In genomic region chr10:13971586-13972475, GRCh38 we compare ENCODE assay signal across 15 cellular contexts.
DNase-seq lines count a peak whose midpoint lies in the region; ATAC-seq lines count a peak whose summit lies in the region.
"Had no signal": no experiment of that assay in that cellular context is flagged by ENCODE, and none has a peak within 500 bp of the region (broad histone marks: within the 10 kb centered on the region; RNA-seq: fewer than 3 reads in every experiment).

No MANE protein-coding gene starts in this region.

- H2BK5ac ChIP-seq in mesendoderm (ENCODE audit: low read length): no peak overlapping the region

- H3K36me3 ChIP-seq in ACC112 (ENCODE audit: insufficient read depth, low read length): no peaks in the 10 kb centered on the region
- no peaks in the 10 kb centered on the region for H3K36me3 ChIP-seq in HUES48 (ENCODE audit: control insufficient read depth, insufficient read depth, low read length)
- H3K36me3 ChIP-seq in mesendoderm (ENCODE audit: control insufficient read depth, insufficient read depth, low read length): no peaks in the 10 kb centered on the region
- H3K36me3 ChIP-seq: spleen had no signal

- in situ Hi-C loops in KBM-7 (cut with MboI; ENCODE audit: low pct_unique_long_range_greater_than_20kb, low sequenced_read_pairs): no loop called here

- H3K79me1 ChIP-seq in mesendoderm (ENCODE audit: low read length): no peaks in the 10 kb centered on the region

- peaks cover 18% of the 10 kb centered on the region for H3K4me1 ChIP-seq in ACC112 (ENCODE audit: control insufficient read depth, insufficient read depth, low read length, unreplicated experiment)
- H3K4me1 ChIP-seq in HUES48 (ENCODE audit: control insufficient read depth, insufficient read depth, low read length): peaks cover 38% of the 10 kb centered on the region
- peaks cover 8% of the 10 kb centered on the region for H3K4me1 ChIP-seq in mesendoderm (ENCODE audit: control insufficient read depth, low read depth, low read length)
- H3K4me1 ChIP-seq: spleen had no signal

- no peak overlapping the region for H2AFZ ChIP-seq in ACC112 (ENCODE audit: low read length, unreplicated experiment)

- ATAC-seq in HG02678 (IDR thresholded peaks at IDR 0.05; ENCODE audit: unreplicated experiment): no peak
- no peak for ATAC-seq in HG03280 (IDR thresholded peaks at IDR 0.05; ENCODE audit: unreplicated experiment)
- ATAC-seq: naive thymus-derived CD8-positive, alpha-beta T cell had no signal

- H3K18ac ChIP-seq in mesendoderm (ENCODE audit: low read length): no peak overlapping the region

- DNase-seq in dedifferentiated amniotic fluid mesenchymal stem cell (ENCODE audit: extremely low spot score) (peak; percentile 35), mesendoderm (peak; percentile 79), KBM-7 (no peak)
- DNase-seq in activated CD8-positive, alpha-beta memory T cell treated with anti-CD3 and anti-CD28 coated beads, Interleukin-2, amount 50 U/mL, for 4 hours: no peak
- DNase-seq: erythroblast; immature natural killer cell; naive thymus-derived CD8-positive, alpha-beta T cell; NCI-H510A treated with DMSO at 0.1 percent for 48 hours; SHP77 treated with DMSO at 0.1 percent for 48 hours; spleen had no signal

- H2BK120ac ChIP-seq in mesendoderm (ENCODE audit: low read depth, low read length): no peak overlapping the region

- no CpG with 5 or more reads among the region's 10 CpGs for WGBS in mesendoderm (ENCODE audit: extremely low coverage, insufficient coverage, low lambda C conversion rate)

- H2BK15ac ChIP-seq in mesendoderm (replicated peaks; ENCODE audit: low read depth): no peak overlapping the region

- H3K9ac ChIP-seq in HUES48 (ENCODE audit: low read depth, low read length): no peak overlapping the region
- no peak overlapping the region for H3K9ac ChIP-seq in mesendoderm (ENCODE audit: low read length)

- H2AK5ac ChIP-seq in mesendoderm (ENCODE audit: low read length): no peak overlapping the region

- H3K56ac ChIP-seq in mesendoderm (ENCODE audit: low read length): peak overlapping the region; percentile 51

- H3K4ac ChIP-seq in mesendoderm (ENCODE audit: low read depth, low read length): no peak overlapping the region

- H3K9me3 ChIP-seq in HUES48 (ENCODE audit: control insufficient read depth, insufficient read depth, low read length): no peaks in the 10 kb centered on the region
- H3K9me3 ChIP-seq: spleen had no signal

- H3K4me3 ChIP-seq in ACC112 (ENCODE audit: low read depth, low read length) (no peak overlapping the region), HUES48 (ENCODE audit: low read depth, low read length) (no peak overlapping the region), mesendoderm (ENCODE audit: low read length) (no peak overlapping the region)
- H3K4me3 ChIP-seq: spleen had no signal

- H3K4me2 ChIP-seq in mesendoderm (ENCODE audit: low read length): no peak overlapping the region

- no peak overlapping the region for H3K23ac ChIP-seq in mesendoderm (ENCODE audit: low read length)

- no peak overlapping the region for H4K5ac ChIP-seq in mesendoderm (ENCODE audit: low read length)

- no peak overlapping the region for H4K8ac ChIP-seq in mesendoderm (ENCODE audit: low read depth, low read length)

- H3K79me2 ChIP-seq in ACC112 (ENCODE audit: control insufficient read depth, insufficient read depth, low read length, unreplicated experiment) (no peaks in the 10 kb centered on the region), mesendoderm (ENCODE audit: control insufficient read depth, insufficient read depth, low read length) (no peaks in the 10 kb centered on the region)

- H3K27ac ChIP-seq in ACC112 (ENCODE audit: low read depth, low read length) (peak overlapping the region; percentile 26; the same call in 1 of the 2 replicates), HUES48 (ENCODE audit: low read depth, low read length) (peak overlapping the region; percentile 17), mesendoderm (ENCODE audit: low read depth, low read length) (no peak overlapping the region)
- H3K27ac ChIP-seq: HL-60 had no signal

- H3K27me3 ChIP-seq in ACC112 (ENCODE audit: insufficient read depth, low read length) (no peaks in the 10 kb centered on the region), HUES48 (ENCODE audit: control insufficient read depth, insufficient read depth, low read length) (no peaks in the 10 kb centered on the region), mesendoderm (ENCODE audit: insufficient read depth, low read length, poor library complexity) (no peaks in the 10 kb centered on the region)

Comparison
In these comparisons a context has a peak if more than half of its experiments do, and no peak if none do; other contexts are left out.
1. DNase-seq: peak in dedifferentiated amniotic fluid mesenchymal stem cell (single experiment) and mesendoderm (single experiment); none in KBM-7 (single experiment) and activated CD8-positive, alpha-beta memory T cell treated with anti-CD3 and anti-CD28 coated beads, Interleukin-2, amount 50 U/mL, for 4 hours (single experiment).